ENCODE assay signal across 12 cellular contexts in genomic region chr20:48819813-48820648, GRCh38. TPM values are rescaled to one million over a fixed set of nuclear protein-coding genes. Genes with fewer than 3 reads are reported as not detected.
DNase-seq lines count a peak whose midpoint lies in the region; ATAC-seq lines count a peak whose summit lies in the region.
"Had no signal": no experiment of that assay in that cellular context is flagged by ENCODE, and none has a peak within 500 bp of the region (broad histone marks: within the 10 kb centered on the region; RNA-seq: fewer than 3 reads in every experiment).

No MANE protein-coding gene starts in this region.

- H3K9me3 ChIP-seq in BLaER1 treated with 17β-estradiol and CSF1 and Interleukin-3, amounts not matched to agents 10 nM and 100 nM (replicated peaks in 1 of 11) = no peaks in the 10 kb centered on the region

- H3K4me1 ChIP-seq in BLaER1 treated with 17β-estradiol and CSF1 and Interleukin-3, amounts not matched to agents 10 nM and 100 nM = peaks cover 85 to 99% (median 96%) of the 10 kb centered on the region in 10 experiments

- H3K9ac ChIP-seq in BLaER1 treated with 17β-estradiol and CSF1 and Interleukin-3, amounts not matched to agents 10 nM and 100 nM = peak overlapping the region in 7 of 11 experiments; percentile 4 to 70 (median 18); a peak in 9 of 22 replicates

- no peak overlapping the region for H3K4me3 ChIP-seq in BLaER1 treated with 17β-estradiol and CSF1 and Interleukin-3, amounts not matched to agents 10 nM and 100 nM
- H3K4me3 ChIP-seq: SK-N-MC had no signal

- peaks cover 0 to 100% (median 8%) of the 10 kb centered on the region in 11 experiments; a peak in 16 of 22 replicates for H4K20me1 ChIP-seq in BLaER1 treated with 17β-estradiol and CSF1 and Interleukin-3, amounts not matched to agents 10 nM and 100 nM

- peak overlapping the region; percentile 91 to 96 (median 96) for H3K27ac Mint-ChIP-seq in IgD-negative memory B cell
- H3K27ac Mint-ChIP-seq in naive thymus-derived CD8-positive, alpha-beta T cell = peak overlapping the region in 9 of 10 donors; percentile 87 to 98 (median 97)

- peak; percentile 85 for DNase-seq in amniotic epithelial cell (ENCODE audit: low read depth)
- DNase-seq in naive thymus-derived CD8-positive, alpha-beta T cell = no peak
- no peak for DNase-seq in activated effector memory CD4-positive, alpha-beta T cell treated with anti-CD3 and anti-CD28 coated beads, Interleukin-2, amount 50 U/mL, for 16 hours
- DNase-seq: activated CD4-positive, alpha-beta T cell treated with anti-CD3 and anti-CD28 coated beads for 48 hours; NCI-H146; stimulated activated CD4-positive, alpha-beta T cell treated with anti-CD3 and anti-CD28 coated beads, Interleukin-2, amount 100 ng/mL, for 48 hours had no signal

- POLR2A ChIA-PET in naive thymus-derived CD8-positive, alpha-beta T cell (lab: Charles Lee) = interaction anchor here (0.8 to 6.2 kb wide), 8 partner anchors 8 to 97 kb away, joined by 3 to 43 read pairs (median 4); partner anchors contain the start of gene PREX1

- peak in 1 of 2 donors; percentile 18 for ATAC-seq in naive thymus-derived CD8-positive, alpha-beta T cell
- no peak for ATAC-seq in HG03159 (IDR thresholded peaks at IDR 0.05; ENCODE audit: unreplicated experiment)
- no peak for ATAC-seq in GM19023 (IDR thresholded peaks at IDR 0.05; ENCODE audit: unreplicated experiment)
- no peak for ATAC-seq in GM21515 (IDR thresholded peaks at IDR 0.05; ENCODE audit: unreplicated experiment)

- peak overlapping the region; percentile 83 to 98 (median 94) for H3K4me3 Mint-ChIP-seq in IgD-negative memory B cell
- peak overlapping the region in 9 of 10 donors; percentile 63 to 97 (median 77) for H3K4me3 Mint-ChIP-seq in naive thymus-derived CD8-positive, alpha-beta T cell

- H3K9me3 Mint-ChIP-seq in IgD-negative memory B cell = no peaks in the 10 kb centered on the region
- no peaks in the 10 kb centered on the region for H3K9me3 Mint-ChIP-seq in naive thymus-derived CD8-positive, alpha-beta T cell

- peaks cover 37 to 84% (median 67%) of the 10 kb centered on the region in 3 donors for H3K4me1 Mint-ChIP-seq in IgD-negative memory B cell
- H3K4me1 Mint-ChIP-seq in naive thymus-derived CD8-positive, alpha-beta T cell = peaks cover 0 to 100% (median 47%) of the 10 kb centered on the region in 4 donors

- H3K4me2 ChIP-seq in BLaER1 treated with 17β-estradiol and CSF1 and Interleukin-3, amounts not matched to agents 10 nM and 100 nM = peak overlapping the region; percentile 76 to 96 (median 86)

- H3K27ac ChIP-seq in BLaER1 treated with 17β-estradiol and CSF1 and Interleukin-3, amounts not matched to agents 10 nM and 100 nM = peak overlapping the region in 6 of 11 experiments; percentile 7 to 78 (median 46); a peak in 8 of 22 replicates
- H3K27ac ChIP-seq: SK-N-MC had no signal

- peaks cover 0 to 64% (median 0%) of the 10 kb centered on the region in 11 experiments; a peak in 7 of 22 replicates for H3K36me3 ChIP-seq in BLaER1 treated with 17β-estradiol and CSF1 and Interleukin-3, amounts not matched to agents 10 nM and 100 nM

- no peaks in the 10 kb centered on the region for H3K27me3 Mint-ChIP-seq in IgD-negative memory B cell
- H3K27me3 Mint-ChIP-seq in naive thymus-derived CD8-positive, alpha-beta T cell = no peaks in the 10 kb centered on the region

- peaks cover 6% of the 10 kb centered on the region for H3K36me3 Mint-ChIP-seq in IgD-negative memory B cell
- peaks cover 0 to 2% (median 0%) of the 10 kb centered on the region in 3 donors for H3K36me3 Mint-ChIP-seq in naive thymus-derived CD8-positive, alpha-beta T cell

- H3K27me3 ChIP-seq in BLaER1 treated with 17β-estradiol and CSF1 and Interleukin-3, amounts not matched to agents 10 nM and 100 nM = peaks cover 0 to 17% (median 8%) of the 10 kb centered on the region in 11 experiments; a peak in 17 of 22 replicates

RNA-seq across cellular contexts. Expression of gene PREX1, which starts 7.8 kb away (rescaled TPM):
- 41.7 TPM for polyA plus RNA-seq in IgD-negative memory B cell
- 100 to 1,000 TPM; 140 to 141 TPM for total RNA-seq in naive thymus-derived CD8-positive, alpha-beta T cell
- polyA plus RNA-seq in naive thymus-derived CD8-positive, alpha-beta T cell = 10 to 100 TPM; 14.4 to 38.5 (median 20.9) TPM
